ENCODE assay signal across 16 cellular contexts in genomic region chr15:57041416-57041815, GRCh38.
A peak's percentile ranks its signal among the peaks of the same experiment; 100 is the strongest.
DNase-seq lines count a peak whose midpoint lies in the region; ATAC-seq and TF ChIP-seq lines count a peak whose summit lies in the region.
"Had no signal": no experiment of that assay in that cellular context is flagged by ENCODE, and none has a peak within 500 bp of the region (broad histone marks: within the 10 kb centered on the region; RNA-seq: fewer than 3 reads in every experiment).

No MANE protein-coding gene starts in this region.

- H3K9me3 Mint-ChIP-seq in osteocyte (ENCODE audit: unreplicated experiment), result no peaks in the 10 kb centered on the region
- H3K9me3 Mint-ChIP-seq in naive thymus-derived CD8-positive, alpha-beta T cell, result peaks cover 0 to 3% (median 0%) of the 10 kb centered on the region in 9 donors

- no peaks in the 10 kb centered on the region for H3K36me3 Mint-ChIP-seq in osteocyte (ENCODE audit: unreplicated experiment)
- peaks cover 0 to 8% (median 2%) of the 10 kb centered on the region in 3 donors for H3K36me3 Mint-ChIP-seq in naive thymus-derived CD8-positive, alpha-beta T cell

- peaks cover 12% of the 10 kb centered on the region for H3K4me1 Mint-ChIP-seq in osteocyte (ENCODE audit: unreplicated experiment)
- H3K4me1 Mint-ChIP-seq in naive thymus-derived CD8-positive, alpha-beta T cell, result peaks cover 26 to 75% (median 61%) of the 10 kb centered on the region in 4 donors

- H3K27me3 Mint-ChIP-seq in osteocyte (ENCODE audit: unreplicated experiment), result no peaks in the 10 kb centered on the region
- no peaks in the 10 kb centered on the region for H3K27me3 Mint-ChIP-seq in naive thymus-derived CD8-positive, alpha-beta T cell

- no peak overlapping the region for H3K27ac Mint-ChIP-seq in osteocyte (ENCODE audit: unreplicated experiment)
- no peak overlapping the region for H3K27ac Mint-ChIP-seq in naive thymus-derived CD8-positive, alpha-beta T cell

- H3K27ac ChIP-seq in cingulate gyrus (ENCODE audit: low read depth, low read length), result peak overlapping the region; percentile 42
- H3K27ac ChIP-seq: C4-2B had no signal

- DNase-seq in COR-L47 (lab: John Stamatoyannopoulos, UW) (peak; percentile 62), NCI-H2081 (lab: John Stamatoyannopoulos, UW) (peak; percentile 20 to 73), midbrain (lab: John Stamatoyannopoulos, UW) (peak; percentile 54), OCI-M2 (lab: John Stamatoyannopoulos, UW; ENCODE audit: unreplicated experiment) (no peak), osteocyte (ENCODE audit: extremely low spot score, unreplicated experiment) (no peak)
- no peak for DNase-seq in naive thymus-derived CD8-positive, alpha-beta T cell
- DNase-seq: DMS153, GOT3, KBM-7, NCI-H2107, NCI-H226, NCI-H524 treated with DMSO at 0.1 percent for 48 hours, SIG-M5 had no signal

- TF ChIP-seq CTCF in osteocyte (IDR thresholded peaks at IDR 0.05), result no peak

- POLR2A ChIA-PET in naive thymus-derived CD8-positive, alpha-beta T cell (lab: Charles Lee), result no interaction called here

- ATAC-seq in HG03520 (IDR thresholded peaks at IDR 0.05; ENCODE audit: unreplicated experiment), result no peak
- ATAC-seq in naive thymus-derived CD8-positive, alpha-beta T cell, result no peak

- H3K4me3 Mint-ChIP-seq in osteocyte (ENCODE audit: unreplicated experiment), result no peak overlapping the region
- no peak overlapping the region for H3K4me3 Mint-ChIP-seq in naive thymus-derived CD8-positive, alpha-beta T cell

Comparison
In these comparisons a context has a peak if more than half of its experiments do, and no peak if none do; other contexts are left out.
1. DNase-seq: peak in COR-L47 (single experiment), NCI-H2081 (2 of 2) and midbrain (single experiment); none in OCI-M2 (single experiment), osteocyte (single experiment) and naive thymus-derived CD8-positive, alpha-beta T cell (0 of 10).